15 cellular contexts compared by ENCODE assay signal in genomic region chr2:213627054-213627710, GRCh38.
DNase-seq lines count a peak whose midpoint lies in the region; ATAC-seq and TF ChIP-seq lines count a peak whose summit lies in the region.
"Had no signal": no experiment of that assay in that cellular context is flagged by ENCODE, and none has a peak within 500 bp of the region (broad histone marks: within the 10 kb centered on the region; RNA-seq: fewer than 3 reads in every experiment).

No MANE protein-coding gene starts in this region.

- H3K27me3 ChIP-seq in H9 (ENCODE audit: insufficient read depth, low read length): no peaks in the 10 kb centered on the region
- H3K27me3 ChIP-seq: brain microvascular endothelial cell, ovary had no signal

- no peaks in the 10 kb centered on the region for H3K27me3 Mint-ChIP-seq in H9 (ENCODE audit: low read depth)
- H3K27me3 Mint-ChIP-seq: CD4-positive, CD25-positive, alpha-beta regulatory T cell had no signal

- H2AK5ac ChIP-seq in H9 (ENCODE audit: insufficient read length, low read length): no peak overlapping the region

- H3K4me3 Mint-ChIP-seq in H9: no peak overlapping the region
- H3K4me3 Mint-ChIP-seq: CD4-positive, CD25-positive, alpha-beta regulatory T cell; HFFc6 had no signal

- H3K56ac ChIP-seq in H9 (ENCODE audit: insufficient read length, low read depth, low read length): no peak overlapping the region

- H3K79me1 ChIP-seq in H9 (ENCODE audit: insufficient read depth, low read depth, low read length, poor library complexity, severe bottlenecking): no peaks in the 10 kb centered on the region

- no peaks in the 10 kb centered on the region for H4K20me1 ChIP-seq in H9 (ENCODE audit: control insufficient read depth, insufficient read depth, insufficient read length)

- no peaks in the 10 kb centered on the region for H3K4me1 ChIP-seq in H9 (ENCODE audit: insufficient read depth, low read length)

- H3K4ac ChIP-seq in H9 (ENCODE audit: low read depth, low read length): no peak overlapping the region

- H3K9ac ChIP-seq in H9 (ENCODE audit: extremely low read depth, insufficient read length, low read length): no peak overlapping the region

- no peak overlapping the region for H2BK15ac ChIP-seq in H9 (ENCODE audit: low read depth, low read length)

- H3T11ph ChIP-seq in H9 (ENCODE audit: low read length): no peak overlapping the region

- no peak overlapping the region for H3K23ac ChIP-seq in H9 (ENCODE audit: insufficient read length, low read depth, low read length)

- no peak overlapping the region for H2BK120ac ChIP-seq in H9 (ENCODE audit: low read depth, low read length, poor library complexity, severe bottlenecking)

- no peaks in the 10 kb centered on the region for H3K9me3 ChIP-seq in H9 (ENCODE audit: control insufficient read depth, low read depth, low read length)
- H3K9me3 ChIP-seq: ovary had no signal

- no peak overlapping the region for H2AFZ ChIP-seq in H9 (ENCODE audit: low read length)

- no peak overlapping the region for H4K5ac ChIP-seq in H9 (ENCODE audit: insufficient read length, low read depth, low read length)

- no peak overlapping the region for H2BK12ac ChIP-seq in H9 (ENCODE audit: insufficient read length, low read depth, low read length)

- no peak overlapping the region for H4K91ac ChIP-seq in H9 (ENCODE audit: insufficient read length, low read depth, low read length)

- H3K23me2 ChIP-seq in H9 (ENCODE audit: insufficient read length, low read depth, low read length, poor library complexity, severe bottlenecking): no peaks in the 10 kb centered on the region

- no peak overlapping the region for H3K14ac ChIP-seq in H9 (ENCODE audit: insufficient read depth, low read length)

- H3K27ac Mint-ChIP-seq in H9: no peak overlapping the region
- H3K27ac Mint-ChIP-seq: CD4-positive, CD25-positive, alpha-beta regulatory T cell; HFFc6 had no signal

- H3K4me1 Mint-ChIP-seq in H9: no peaks in the 10 kb centered on the region
- H3K4me1 Mint-ChIP-seq: CD4-positive, CD25-positive, alpha-beta regulatory T cell had no signal

- H3K79me2 ChIP-seq in H9 (ENCODE audit: insufficient read depth, low read length): no peaks in the 10 kb centered on the region

- TF ChIP-seq CTCF in H9 (conservative IDR thresholded peaks at IDR 0.05): no peak

- peaks cover 0 to 10% of the 10 kb centered on the region in 2 experiments; a peak in 3 of 5 replicates for H3K9me3 Mint-ChIP-seq in H9

- WGBS in H9 (ENCODE audit: extremely low coverage, insufficient read length, low lambda C conversion rate): no CpG with 5 or more reads among the region's 5 CpGs

- H3K36me3 Mint-ChIP-seq in H9 (ENCODE audit: insufficient read depth in 1 of 3, low read depth in 3 of 3): peaks cover 0 to under 1% (median 0%) of the 10 kb centered on the region in 3 experiments; a peak in 3 of 7 replicates
- H3K36me3 Mint-ChIP-seq: CD4-positive, CD25-positive, alpha-beta regulatory T cell had no signal

- H3K18ac ChIP-seq in H9 (ENCODE audit: insufficient read length, low read depth, low read length): no peak overlapping the region

- H3K27ac ChIP-seq in H9 (ENCODE audit: insufficient read length, low read depth, low read length): no peak overlapping the region
- H3K27ac ChIP-seq: brain microvascular endothelial cell, ovary had no signal

- no peak overlapping the region for H3K4me2 ChIP-seq in H9 (ENCODE audit: insufficient read depth, insufficient read length, low read length)

- no peak overlapping the region for H2BK20ac ChIP-seq in H9 (ENCODE audit: low read depth, low read length, poor library complexity, severe bottlenecking)

- H2BK5ac ChIP-seq in H9 (ENCODE audit: insufficient read length, low read length): no peak overlapping the region

- DNase-seq in germinal center (ENCODE audit: low spot score) (peak; percentile 7), H9 (no peak)
- DNase-seq in activated naive CD4-positive, alpha-beta T cell treated with anti-CD3 and anti-CD28 coated beads, Interleukin-2, amount 50 U/mL, for 16 hours: no peak
- no peak for DNase-seq in stimulated activated naive CD8-positive, alpha-beta T cell treated with anti-CD3 and anti-CD28 coated beads, Interleukin-15, Interleukin-2, amounts not matched to agents 100 U/mL and 50 U/mL, for 24 hours
- DNase-seq: brain microvascular endothelial cell; CD4-positive, CD25-positive, alpha-beta regulatory T cell; HFFc6; NCI-H2029; ovary; stimulated activated CD4-positive, alpha-beta T cell treated with anti-CD3 and anti-CD28 coated beads, Interleukin-1b, Interleukin-23, amount 100 ng/mL, for 48 hours; stimulated activated naive CD4-positive, alpha-beta T cell treated with Interleukin-2 at 50 U/mL for 16 hours had no signal

- no peak overlapping the region for H4K8ac ChIP-seq in H9 (replicated peaks; ENCODE audit: insufficient read length, low read depth, low read length)

- ATAC-seq in GM18499 (IDR thresholded peaks at IDR 0.05; ENCODE audit: insufficient read depth, unreplicated experiment) (peak; percentile 72), GM21360 (IDR thresholded peaks at IDR 0.05; ENCODE audit: unreplicated experiment) (peak; percentile 67), HG02981 (IDR thresholded peaks at IDR 0.05; ENCODE audit: unreplicated experiment) (peak; percentile 44), HG02678 (IDR thresholded peaks at IDR 0.05; ENCODE audit: unreplicated experiment) (no peak)
- ATAC-seq in stimulated activated naive CD8-positive, alpha-beta T cell treated with anti-CD3 and anti-CD28 coated beads, Interleukin-15, Interleukin-2, amounts not matched to agents 100 U/mL and 50 U/mL, for 24 hours: no peak

Comparison
In these comparisons a context has a peak if more than half of its experiments do, and no peak if none do; other contexts are left out.
1. ATAC-seq: peak in GM18499 (single experiment), GM21360 (single experiment) and HG02981 (single experiment); none in stimulated activated naive CD8-positive, alpha-beta T cell treated with anti-CD3 and anti-CD28 coated beads, Interleukin-15, Interleukin-2, amounts not matched to agents 100 U/mL and 50 U/mL, for 24 hours (single experiment) and HG02678 (single experiment).